In genomic region chr2:99863914-99864273, GRCh38 we compare ENCODE assay signal across 14 cellular contexts.
"Had no signal": no experiment of that assay in that cellular context is flagged by ENCODE, and none has a peak within 500 bp of the region (broad histone marks: within the 10 kb centered on the region; RNA-seq: fewer than 3 reads in every experiment).

No MANE protein-coding gene starts in this region.

- H3K27ac Mint-ChIP-seq: activated CD4-positive, alpha-beta T cell treated with anti-CD3 and anti-CD28 coated beads, Interleukin-2, amount 10 ng/mL, durations not matched to agents 7 days and 5 days; activated naive CD4-positive, alpha-beta T cell treated with anti-CD3 and anti-CD28 coated beads, Interleukin-2, amount 50 U/mL, for 24 hours; immature natural killer cell had no signal

- H3K27me3 ChIP-seq: esophagus squamous epithelium, right atrium auricular region had no signal

- H3K27ac ChIP-seq: lower lobe of right lung had no signal

- H3K9me3 ChIP-seq: esophagus squamous epithelium, lower lobe of right lung, right atrium auricular region had no signal

- H3K4me3 Mint-ChIP-seq: activated CD4-positive, alpha-beta T cell treated with anti-CD3 and anti-CD28 coated beads, Interleukin-2, amount 10 ng/mL, durations not matched to agents 7 days and 5 days; activated naive CD4-positive, alpha-beta T cell treated with anti-CD3 and anti-CD28 coated beads, Interleukin-2, amount 50 U/mL, for 24 hours; immature natural killer cell had no signal

- H3K36me3 Mint-ChIP-seq: immature natural killer cell had no signal

- H3K27me3 Mint-ChIP-seq: activated CD4-positive, alpha-beta T cell treated with anti-CD3 and anti-CD28 coated beads, Interleukin-2, amount 10 ng/mL, durations not matched to agents 7 days and 5 days; activated naive CD4-positive, alpha-beta T cell treated with anti-CD3 and anti-CD28 coated beads, Interleukin-2, amount 50 U/mL, for 24 hours had no signal

- H3K36me3 ChIP-seq: esophagus squamous epithelium, lower lobe of right lung, right atrium auricular region had no signal

- H3K9me3 Mint-ChIP-seq: activated CD4-positive, alpha-beta T cell treated with anti-CD3 and anti-CD28 coated beads, Interleukin-2, amount 10 ng/mL, durations not matched to agents 7 days and 5 days; activated naive CD4-positive, alpha-beta T cell treated with anti-CD3 and anti-CD28 coated beads, Interleukin-2, amount 50 U/mL, for 24 hours; immature natural killer cell had no signal

- DNase-seq: activated CD4-positive, alpha-beta T cell treated with anti-CD3 and anti-CD28 coated beads, Interleukin-2, amount 10 ng/mL, durations not matched to agents 7 days and 5 days; activated CD8-positive, alpha-beta memory T cell treated with anti-CD3 and anti-CD28 coated beads for 24 hours; activated T-cell treated with anti-CD3 and anti-CD28 coated beads for 4 hours; amygdala; cerebellar nuclear complex; esophagus squamous epithelium; foreskin fibroblast; immature natural killer cell; left cardiac atrium; lower lobe of right lung; midbrain; small intestine had no signal

- H3K4me3 ChIP-seq: esophagus squamous epithelium, lower lobe of right lung, right atrium auricular region had no signal
